29 cellular contexts compared by ENCODE assay signal in the genomic region with DNA sequence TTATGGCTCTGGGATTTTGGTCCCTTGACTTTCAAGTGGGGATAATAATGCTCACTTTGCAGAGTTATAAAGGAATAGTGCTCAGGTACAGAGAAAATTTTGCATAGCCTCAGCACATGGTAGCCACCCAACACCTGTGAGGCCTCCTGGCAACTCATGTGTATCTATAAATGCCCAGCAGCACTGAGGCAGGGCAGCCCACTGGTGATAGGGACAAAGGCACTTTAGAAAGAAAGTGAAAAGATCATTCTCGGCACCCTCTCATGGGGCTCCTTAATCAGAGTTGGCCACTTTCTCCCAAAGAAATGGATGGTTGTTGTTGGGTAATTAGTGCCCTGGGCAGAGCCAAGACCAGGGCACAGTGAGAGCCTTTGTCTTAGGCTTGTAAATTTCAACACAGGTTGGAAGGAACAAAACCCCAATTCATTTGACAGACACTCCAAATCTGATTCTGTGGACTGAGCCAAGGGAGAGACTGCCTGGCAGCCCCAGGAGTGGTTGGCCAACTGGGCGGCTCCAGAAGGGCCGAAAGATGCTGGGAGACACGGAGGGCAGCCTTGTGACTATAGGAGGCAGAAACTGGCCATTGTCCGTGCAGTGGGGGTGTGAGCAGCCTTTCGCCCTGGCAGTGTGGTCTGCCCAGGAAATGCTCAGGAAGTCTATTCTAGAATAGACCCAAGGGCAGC.
DNase-seq lines count a peak whose midpoint lies in the region; ATAC-seq and TF ChIP-seq lines count a peak whose summit lies in the region.
"Had no signal": no experiment of that assay in that cellular context is flagged by ENCODE, and none has a peak within 500 bp of the region (broad histone marks: within the 10 kb centered on the region; RNA-seq: fewer than 3 reads in every experiment).

No MANE protein-coding gene starts in this region.

- peak; percentile 75 for ATAC-seq in sciatic nerve
- no peak for ATAC-seq in natural killer cell treated with Interleukin-12 subunit alpha and Interleukin-12 subunit beta and Interleukin-15 and Interleukin-18, amount 100 ng/mL, for 72 hours
- ATAC-seq in HG02588 (IDR thresholded peaks at IDR 0.05; ENCODE audit: unreplicated experiment), result no peak
- no peak for ATAC-seq in HG03565 (IDR thresholded peaks at IDR 0.05; ENCODE audit: unreplicated experiment)
- ATAC-seq: stimulated activated effector memory CD8-positive, alpha-beta T cell treated with anti-CD3 and anti-CD28 coated beads, Interleukin-12 subunit alpha, Interleukin-12 subunit beta, amount 100 ng/mL, for 72 hours; WTC11 had no signal

- no peaks in the 10 kb centered on the region for H3K9me3 Mint-ChIP-seq in natural killer cell treated with Interleukin-12 subunit alpha and Interleukin-12 subunit beta and Interleukin-15 and Interleukin-18, amount 100 ng/mL, for 72 hours
- H3K9me3 Mint-ChIP-seq: activated CD4-positive, alpha-beta T cell treated with anti-CD3 and anti-CD28 coated beads, Interleukin-2, amount 10 ng/mL, durations not matched to agents 24 days and 14 days; stimulated activated effector memory CD8-positive, alpha-beta T cell treated with anti-CD3 and anti-CD28 coated beads, Interleukin-12 subunit alpha, Interleukin-12 subunit beta, amount 100 ng/mL, for 72 hours; WTC11 had no signal

- H3K27me3 ChIP-seq in dorsolateral prefrontal cortex, result no peaks in the 10 kb centered on the region
- H3K27me3 ChIP-seq: SJSA1, upper lobe of left lung had no signal

- no peaks in the 10 kb centered on the region for H3K4me1 Mint-ChIP-seq in natural killer cell treated with Interleukin-12 subunit alpha and Interleukin-12 subunit beta and Interleukin-15 and Interleukin-18, amount 100 ng/mL, for 72 hours (ENCODE audit: low read depth in 2 of 2)
- H3K4me1 Mint-ChIP-seq: activated CD4-positive, alpha-beta T cell treated with anti-CD3 and anti-CD28 coated beads, Interleukin-2, amount 10 ng/mL, durations not matched to agents 24 days and 14 days; stimulated activated effector memory CD8-positive, alpha-beta T cell treated with anti-CD3 and anti-CD28 coated beads, Interleukin-12 subunit alpha, Interleukin-12 subunit beta, amount 100 ng/mL, for 72 hours had no signal

- H3K36me3 Mint-ChIP-seq in natural killer cell treated with Interleukin-12 subunit alpha and Interleukin-12 subunit beta and Interleukin-15 and Interleukin-18, amount 100 ng/mL, for 72 hours, result no peaks in the 10 kb centered on the region
- H3K36me3 Mint-ChIP-seq: activated naive CD8-positive, alpha-beta T cell; stimulated activated effector memory CD8-positive, alpha-beta T cell treated with anti-CD3 and anti-CD28 coated beads, Interleukin-12 subunit alpha, Interleukin-12 subunit beta, amount 100 ng/mL, for 72 hours; WTC11 had no signal

- intact Hi-C loops in dorsolateral prefrontal cortex (cut with DNase I) (loop anchor here in 1 of 2 donors (5.0 kb wide), 1 partner anchor 215 kb away; a partner anchor contains a TSS), sciatic nerve (cut with DNase I) (no loop called here)

- peak overlapping the region in 21 of 59 donors; percentile 2 to 75 (median 46) for H3K27ac ChIP-seq in dorsolateral prefrontal cortex
- H3K27ac ChIP-seq: heart right ventricle, KMS-11, psoas muscle, SJSA1, upper lobe of left lung had no signal

- no peak for TF ChIP-seq CTCF in dorsolateral prefrontal cortex (IDR thresholded peaks at IDR 0.05 in 54 of 56, conservative IDR thresholded peaks at IDR 0.05 in 2 of 56; ENCODE audit: low read depth in 1 of 56, partially characterized antibody in 56 of 56)

- DNase-seq in SK-MEL-5 (ENCODE audit: low read depth, low spot score), result peak; percentile 98
- DNase-seq in dorsolateral prefrontal cortex, result peak; percentile 12 to 81 (median 70)
- peak; percentile 89 for DNase-seq in medulla oblongata (ENCODE audit: extremely low spot score)
- no peak for DNase-seq in sciatic nerve (ENCODE audit: low spot score)
- no peak for DNase-seq in natural killer cell treated with Interleukin-12 subunit alpha and Interleukin-12 subunit beta and Interleukin-15 and Interleukin-18, amount 100 ng/mL, for 72 hours (ENCODE audit: low spot score)
- DNase-seq: activated CD4-positive, alpha-beta T cell treated with anti-CD3 and anti-CD28 coated beads, Interleukin-2, amount 10 ng/mL, durations not matched to agents 24 days and 14 days; activated effector memory CD4-positive, alpha-beta T cell treated with anti-CD3 and anti-CD28 coated beads, Interleukin-2, amount 50 U/mL, for 16 hours; activated T-cell treated with anti-CD3 and anti-CD28 coated beads, Interleukin-2, amount 50 U/mL, for 1 hour; aorta; cortex of kidney; DND-41; erythroblast; GOT3; heart right ventricle; left cardiac atrium; MM.1S; NCI-H1105 treated with DMSO at 0.1 percent for 48 hours; NCI-H2029; NCI-H510A treated with DMSO at 0.1 percent for 48 hours; psoas muscle; T-helper 1 cell; upper lobe of left lung had no signal

- H3K27ac Mint-ChIP-seq in natural killer cell treated with Interleukin-12 subunit alpha and Interleukin-12 subunit beta and Interleukin-15 and Interleukin-18, amount 100 ng/mL, for 72 hours, result no peak overlapping the region
- H3K27ac Mint-ChIP-seq: activated CD4-positive, alpha-beta T cell treated with anti-CD3 and anti-CD28 coated beads, Interleukin-2, amount 10 ng/mL, durations not matched to agents 24 days and 14 days; activated naive CD8-positive, alpha-beta T cell; stimulated activated effector memory CD8-positive, alpha-beta T cell treated with anti-CD3 and anti-CD28 coated beads, Interleukin-12 subunit alpha, Interleukin-12 subunit beta, amount 100 ng/mL, for 72 hours; WTC11 had no signal

- peak overlapping the region in 3 of 59 donors; percentile 5 to 40 (median 16) for H3K4me3 ChIP-seq in dorsolateral prefrontal cortex
- H3K4me3 ChIP-seq: heart right ventricle, psoas muscle, SJSA1, upper lobe of left lung had no signal

- no peak overlapping the region for H3K4me3 Mint-ChIP-seq in natural killer cell treated with Interleukin-12 subunit alpha and Interleukin-12 subunit beta and Interleukin-15 and Interleukin-18, amount 100 ng/mL, for 72 hours
- H3K4me3 Mint-ChIP-seq: activated CD4-positive, alpha-beta T cell treated with anti-CD3 and anti-CD28 coated beads, Interleukin-2, amount 10 ng/mL, durations not matched to agents 24 days and 14 days; activated naive CD8-positive, alpha-beta T cell; stimulated activated effector memory CD8-positive, alpha-beta T cell treated with anti-CD3 and anti-CD28 coated beads, Interleukin-12 subunit alpha, Interleukin-12 subunit beta, amount 100 ng/mL, for 72 hours; WTC11 had no signal

- peaks cover 31 to 46% of the 10 kb centered on the region in 2 donors for H3K27me3 Mint-ChIP-seq in natural killer cell treated with Interleukin-12 subunit alpha and Interleukin-12 subunit beta and Interleukin-15 and Interleukin-18, amount 100 ng/mL, for 72 hours
- H3K27me3 Mint-ChIP-seq: activated CD4-positive, alpha-beta T cell treated with anti-CD3 and anti-CD28 coated beads, Interleukin-2, amount 10 ng/mL, durations not matched to agents 24 days and 14 days; activated naive CD8-positive, alpha-beta T cell had no signal

- in situ Hi-C loops in SK-MEL-5 (cut with HindIII; ENCODE audit: low pct_unique_long_range_greater_than_20kb, low sequenced_read_pairs), result no loop called here

Comparison
In these comparisons a context has a peak if more than half of its experiments do, and no peak if none do; other contexts are left out.
1. DNase-seq: peak in SK-MEL-5 (single experiment), dorsolateral prefrontal cortex (10 of 10) and medulla oblongata (single experiment); none in sciatic nerve (single experiment) and natural killer cell treated with Interleukin-12 subunit alpha and Interleukin-12 subunit beta and Interleukin-15 and Interleukin-18, amount 100 ng/mL, for 72 hours (single experiment).